Comparison of ENCODE assay signal across 23 cellular contexts in genomic region chr9:125638239-125638638, GRCh38.
"Had no signal": no experiment of that assay in that cellular context is flagged by ENCODE, and none has a peak within 500 bp of the region (broad histone marks: within the 10 kb centered on the region; RNA-seq: fewer than 3 reads in every experiment).

No MANE protein-coding gene starts in this region.

- FAIRE-seq: endometrium, keratinocyte, TTC549 had no signal

- H3K9me3 ChIP-seq: body of pancreas, colonic mucosa, psoas muscle, right lobe of liver, tibial nerve, uterus had no signal

- H3K27ac ChIP-seq: body of pancreas, colonic mucosa, psoas muscle, right lobe of liver, tibial nerve, uterus had no signal

- H3K4me3 ChIP-seq: body of pancreas, colonic mucosa, psoas muscle, right lobe of liver, smooth muscle cell, tibial nerve, uterus had no signal

- H3K27me3 ChIP-seq: body of pancreas, colonic mucosa, right lobe of liver, tibial nerve, uterus had no signal

- H3K36me3 ChIP-seq: colonic mucosa, right lobe of liver, tibial nerve, uterus had no signal

- ATAC-seq: activated CD8-positive, alpha-beta memory T cell treated with anti-CD3 and anti-CD28 coated beads, Interleukin-2, amount 10 ng/mL, durations not matched to agents 7 days and 5 days; activated T-helper 17 cell treated with anti-CD3 and anti-CD28 coated beads, Interleukin-2, amount 50 U/mL, for 72 hours; body of pancreas; left lobe of liver; right lobe of liver; stimulated activated naive B cell treated with anti-CD40 and anti-IgM and Interleukin-4, amounts not matched to agents 10 μg/mL and 1 μg/mL and 100 μg/mL, for 72 hours had no signal

- H3K4me2 ChIP-seq: smooth muscle cell had no signal

- DNase-seq: activated CD4-positive, alpha-beta memory T cell treated with anti-CD3 and anti-CD28 coated beads, Interleukin-2, amount 10 ng/mL, durations not matched to agents 7 days and 5 days; activated CD4-positive, alpha-beta T cell treated with anti-CD3 and anti-CD28 coated beads for 4 hours; activated CD8-positive, alpha-beta memory T cell treated with anti-CD3 and anti-CD28 coated beads, Interleukin-2, amount 10 ng/mL, durations not matched to agents 7 days and 5 days; activated naive CD4-positive, alpha-beta T cell; activated naive CD8-positive, alpha-beta T cell treated with anti-CD3 and anti-CD28 coated beads, Interleukin-2, amount 10 ng/mL, durations not matched to agents 7 days and 5 days; body of pancreas; central memory CD4-positive, alpha-beta T cell; colonic mucosa; erythroblast; foreskin melanocyte; mammary epithelial cell; psoas muscle; right lobe of liver; stimulated activated CD4-positive, alpha-beta T cell treated with anti-CD3 and anti-CD28 coated beads, Interleukin-4, amount 100 ng/mL, for 1 hour; stimulated activated naive B cell treated with anti-CD40 and anti-IgM and Interleukin-4, amounts not matched to agents 10 μg/mL and 1 μg/mL and 100 μg/mL, for 72 hours; uterus had no signal
